In genomic region chr3:186617038-186617934, GRCh38 we compare ENCODE assay signal across 8 cellular contexts. TPM values are rescaled to one million over a fixed set of nuclear protein-coding genes. Genes with fewer than 3 reads are reported as not detected.
DNase-seq lines count a peak whose midpoint lies in the region; ATAC-seq and TF ChIP-seq lines count a peak whose summit lies in the region.

No MANE protein-coding gene starts in this region.

- H3K4me3 Mint-ChIP-seq in CD14-positive monocyte: peak overlapping the region; percentile 6 to 85
- peak overlapping the region; percentile 74 for H3K4me3 Mint-ChIP-seq in activated CD4-positive, alpha-beta T cell treated with anti-CD3 and anti-CD28 coated beads, Interleukin-2, amount 10 ng/mL, durations not matched to agents 24 days and 14 days

- H3K27me3 ChIP-seq in liver (ENCODE audit: control insufficient read depth in 4 of 4, insufficient read depth in 4 of 4, low read length in 3 of 4): no peaks in the 10 kb centered on the region

- H3K4me3 ChIP-seq in coronary artery (peak overlapping the region; percentile 43), liver (ENCODE audit: low read depth in 1 of 3, low read length in 3 of 3) (no peak overlapping the region)

- H3K27me3 Mint-ChIP-seq in CD14-positive monocyte (ENCODE audit: low read depth in 3 of 3): peaks cover 30 to 37% (median 34%) of the 10 kb centered on the region in 3 donors
- H3K27me3 Mint-ChIP-seq in activated CD4-positive, alpha-beta T cell treated with anti-CD3 and anti-CD28 coated beads, Interleukin-2, amount 10 ng/mL, durations not matched to agents 24 days and 14 days: peaks cover 30% of the 10 kb centered on the region

- ATAC-seq in GM19351 (IDR thresholded peaks at IDR 0.05; ENCODE audit: unreplicated experiment) (peak; percentile 92), HG03460 (IDR thresholded peaks at IDR 0.05; ENCODE audit: unreplicated experiment) (peak; percentile 98)

- TF ChIP-seq CTCF in CD14-positive monocyte (IDR thresholded peaks at IDR 0.05) (peak; percentile 90), coronary artery (IDR thresholded peaks at IDR 0.05) (peak; percentile 75), liver (IDR thresholded peaks at IDR 0.05; ENCODE audit: low read depth, low read length, missing input control) (peak; percentile 85)

- peaks cover 0 to 22% (median 17%) of the 10 kb centered on the region in 4 donors for H3K36me3 ChIP-seq in liver (ENCODE audit: control insufficient read depth in 4 of 4, insufficient read depth in 3 of 4, low read depth in 1 of 4, low read length in 3 of 4)

- H3K9me3 ChIP-seq in liver (ENCODE audit: control insufficient read depth in 4 of 4, low read length in 3 of 4): no peaks in the 10 kb centered on the region

- H3K4me1 Mint-ChIP-seq in CD14-positive monocyte: peaks cover 18% of the 10 kb centered on the region
- H3K4me1 Mint-ChIP-seq in activated CD4-positive, alpha-beta T cell treated with anti-CD3 and anti-CD28 coated beads, Interleukin-2, amount 10 ng/mL, durations not matched to agents 24 days and 14 days: peaks cover 21% of the 10 kb centered on the region

- H3K4me1 ChIP-seq in liver (ENCODE audit: control insufficient read depth in 4 of 4, insufficient read depth in 4 of 4, low read length in 3 of 4): peaks cover 3 to 52% (median 27%) of the 10 kb centered on the region in 4 donors

- peak; percentile 73 for DNase-seq in CD14-positive monocyte (ENCODE audit: low spot score)
- DNase-seq in NCI-H524 treated with DMSO at 0.1 percent for 48 hours (lab: John Stamatoyannopoulos, UW): peak; percentile 91
- peak; percentile 94 for DNase-seq in activated CD4-positive, alpha-beta T cell treated with anti-CD3 and anti-CD28 coated beads, Interleukin-2, amount 10 ng/mL, durations not matched to agents 24 days and 14 days
- peak; percentile 79 for DNase-seq in coronary artery (ENCODE audit: low spot score)
- DNase-seq in stimulated activated CD4-positive, alpha-beta T cell treated with anti-CD3 and anti-CD28 coated beads, TNF-alpha, amount 100 ng/mL, for 1 hour (ENCODE audit: low read depth in 3 of 3, low spot score in 1 of 3): peak; percentile 73 to 77 (median 76)

- H3K27ac ChIP-seq in coronary artery (no peak overlapping the region), liver (ENCODE audit: low read depth in 1 of 2, low read length in 2 of 2) (peak overlapping the region; percentile 4 to 24)

- no peaks in the 10 kb centered on the region for H3K36me3 Mint-ChIP-seq in CD14-positive monocyte
- H3K36me3 Mint-ChIP-seq in activated CD4-positive, alpha-beta T cell treated with anti-CD3 and anti-CD28 coated beads, Interleukin-2, amount 10 ng/mL, durations not matched to agents 24 days and 14 days (ENCODE audit: low read depth): no peaks in the 10 kb centered on the region

- 25% methylated on average over 30 of the region's 30 CpGs for WGBS in liver

- H3K9me3 Mint-ChIP-seq in CD14-positive monocyte: no peaks in the 10 kb centered on the region
- H3K9me3 Mint-ChIP-seq in activated CD4-positive, alpha-beta T cell treated with anti-CD3 and anti-CD28 coated beads, Interleukin-2, amount 10 ng/mL, durations not matched to agents 24 days and 14 days: no peaks in the 10 kb centered on the region

- H3K9ac ChIP-seq in liver (ENCODE audit: low read depth in 1 of 2, low read length in 2 of 2): no peak overlapping the region

- no peak overlapping the region for H3K27ac Mint-ChIP-seq in CD14-positive monocyte
- peak overlapping the region; percentile 68 for H3K27ac Mint-ChIP-seq in activated CD4-positive, alpha-beta T cell treated with anti-CD3 and anti-CD28 coated beads, Interleukin-2, amount 10 ng/mL, durations not matched to agents 24 days and 14 days

- TF ChIP-seq RAD21 in liver (IDR thresholded peaks at IDR 0.05): peak; percentile 87 to 92

- intact Hi-C loops in CD14-positive monocyte (cut with micrococcal nuclease): loop anchor here (2.0 to 10.0 kb wide), 3 partner anchors 204 to 635 kb away; no protein-coding TSS in a partner anchor
- intact Hi-C loops in activated CD4-positive, alpha-beta T cell treated with anti-CD3 and anti-CD28 coated beads, Interleukin-2, amount 10 ng/mL, durations not matched to agents 24 days and 14 days (cut with micrococcal nuclease): loop anchor here (1.0 to 10.0 kb wide), 6 partner anchors 46 to 675 kb away; partner anchors contain the start of genes DNAJB11 and EIF4A2

TF ChIP-seq in liver, 16 proteins besides CTCF, POLR2A, EP300 and RAD21:
- TF ChIP-seq SP1 (IDR thresholded peaks at IDR 0.05) (no peak), YY1 (IDR thresholded peaks at IDR 0.05) (peak; percentile 84), RXRA (IDR thresholded peaks at IDR 0.05) (peak in 1 of 2 donors; percentile 49)

RNA-seq across cellular contexts. Expression of gene AHSG, which starts 4.4 kb away (rescaled TPM):
- not detected for polyA plus RNA-seq in CD14-positive monocyte
- total RNA-seq in activated CD4-positive, alpha-beta T cell treated with anti-CD3 and anti-CD28 coated beads, Interleukin-2, amount 10 ng/mL, durations not matched to agents 24 days and 14 days: not detected in 2 replicates
- 1,000 to 10,000 TPM in 1 of 2 donors, 100 to 1,000 TPM in 1; 965 to 4,470 TPM for total RNA-seq in liver
- 1,000 to 10,000 TPM; 1,784 to 2,316 TPM for polyA plus RNA-seq in liver

RNA-seq across cellular contexts. Expression of gene FETUB, which starts 22.9 kb away (rescaled TPM):
- not detected for polyA plus RNA-seq in CD14-positive monocyte
- total RNA-seq in activated CD4-positive, alpha-beta T cell treated with anti-CD3 and anti-CD28 coated beads, Interleukin-2, amount 10 ng/mL, durations not matched to agents 24 days and 14 days: not detected in 2 replicates
- 10 to 100 TPM in 1 of 2 donors, 1 to 10 TPM in 1; 3.1 to 10.8 TPM for total RNA-seq in liver
- 10 to 100 TPM in 1 of 2 donors, 1 to 10 TPM in 1; 8.0 to 28.6 TPM for polyA plus RNA-seq in liver

RNA-seq across cellular contexts. Expression of gene DNAJB11, which starts 46.8 kb away (rescaled TPM):
- polyA plus RNA-seq in CD14-positive monocyte (10 to 100 TPM; 44.6 to 45.8 TPM), liver (10 to 100 TPM; 44.7 to 67.3 TPM)
- 74.0 and 77.7 TPM in 2 replicates for total RNA-seq in activated CD4-positive, alpha-beta T cell treated with anti-CD3 and anti-CD28 coated beads, Interleukin-2, amount 10 ng/mL, durations not matched to agents 24 days and 14 days
- total RNA-seq in liver: 100 to 1,000 TPM in 1 of 2 donors, 10 to 100 TPM in 1; 30.2 to 101 TPM

RNA-seq across cellular contexts. Expression of gene HRG, which starts 48.5 kb away (rescaled TPM):
- polyA plus RNA-seq in CD14-positive monocyte (not detected), liver (100 to 1,000 TPM; 315 to 837 TPM)
- total RNA-seq in activated CD4-positive, alpha-beta T cell treated with anti-CD3 and anti-CD28 coated beads, Interleukin-2, amount 10 ng/mL, durations not matched to agents 24 days and 14 days: not detected in 2 replicates
- 100 to 1,000 TPM in 1 of 2 donors, 10 to 100 TPM in 1; 41.8 to 139 TPM for total RNA-seq in liver

RNA-seq across cellular contexts. Expression of gene TBCCD1, which starts 50.1 kb away (rescaled TPM):
- 1 to 10 TPM; 9.2 to 9.6 TPM for polyA plus RNA-seq in CD14-positive monocyte
- 20.9 and 21.4 TPM in 2 replicates for total RNA-seq in activated CD4-positive, alpha-beta T cell treated with anti-CD3 and anti-CD28 coated beads, Interleukin-2, amount 10 ng/mL, durations not matched to agents 24 days and 14 days
- 10 to 100 TPM; 15.5 to 16.2 TPM for total RNA-seq in liver
- 1 to 10 TPM; 4.9 to 5.6 TPM for polyA plus RNA-seq in liver

Comparison
In these comparisons a context has a peak if more than half of its experiments do, and no peak if none do; other contexts are left out.
1. H3K27ac ChIP-seq: peak in liver (2 of 2); none in coronary artery (0 of 2).
2. RNA of gene AHSG, which starts 4.4 kb away (total RNA-seq): 965 to 4,470 TPM in liver; not detected in activated CD4-positive, alpha-beta T cell treated with anti-CD3 and anti-CD28 coated beads, Interleukin-2, amount 10 ng/mL, durations not matched to agents 24 days and 14 days; every median in the first group is over 100 times any median in the second.
3. Peak in every context shown above with its lines, with median percentiles within 50 percentile points of each other: DNase-seq and CTCF ChIP-seq.